ENCODE assay signal across 35 cellular contexts in the genomic region with DNA sequence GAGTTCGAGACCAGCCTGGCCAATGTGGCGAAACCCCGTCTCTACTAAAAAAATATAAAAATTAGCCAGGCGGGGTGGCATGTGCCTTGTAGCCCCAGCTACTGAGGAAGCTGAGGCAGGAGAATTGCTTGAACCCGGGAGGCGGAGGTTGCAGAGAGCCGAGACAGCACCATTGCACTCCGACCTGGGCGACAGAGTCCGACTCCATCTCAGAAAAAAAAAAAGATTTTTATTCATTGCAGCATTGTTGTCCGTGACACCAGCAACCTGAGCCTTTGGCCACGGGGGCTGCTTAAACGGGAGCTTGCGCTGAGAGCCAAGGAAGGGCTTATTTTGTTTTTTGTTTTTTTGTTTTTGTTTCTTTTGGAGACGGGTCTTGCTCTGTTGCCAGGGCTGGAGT. TPM values are rescaled to one million over a fixed set of nuclear protein-coding genes. Genes with fewer than 3 reads are reported as not detected.
"Had no signal": no experiment of that assay in that cellular context is flagged by ENCODE, and none has a peak within 500 bp of the region (broad histone marks: within the 10 kb centered on the region; RNA-seq: fewer than 3 reads in every experiment).

No MANE protein-coding gene starts in this region.

- H3K27ac ChIP-seq: epithelial cell of prostate, esophagus squamous epithelium, gastrocnemius medialis, heart right ventricle, left lung, lower lobe of right lung had no signal

- FAIRE-seq: colon, endometrium, islet of Langerhans, keratinocyte had no signal

- ATAC-seq: effector memory CD8-positive, alpha-beta T cell; esophagus mucosa; gastrocnemius medialis; heart right ventricle; left cardiac atrium; left lung; lower lobe of right lung; mucosa of descending colon had no signal

- DNase-seq: cortex of kidney; effector CD8-positive, alpha-beta T cell; effector memory CD8-positive, alpha-beta T cell; endodermal cell; erythroblast; esophagus squamous epithelium; foreskin fibroblast; foreskin melanocyte; gastrocnemius medialis; glutamatergic neuron; head of caudate nucleus; hippocampal formation; left cardiac atrium; left ventricle myocardium superior; lower lobe of right lung; mesenchymal stem cell; mucosa of descending colon; naive B cell had no signal

- H3K9me3 ChIP-seq: esophagus squamous epithelium, gastrocnemius medialis, heart right ventricle, left lung, lower lobe of right lung, mucosa of descending colon had no signal

- H3K9me3 Mint-ChIP-seq: dendritic cell treated with granulocyte-macrophage colony-stimulating factor and Interleukin-4, amounts not matched to agents 40 ng/mL and 50 ng/mL, for 4 days; effector memory CD8-positive, alpha-beta T cell; endodermal cell; mesothelial cell of epicardium; naive B cell had no signal

- H3K4me3 Mint-ChIP-seq: dendritic cell treated with granulocyte-macrophage colony-stimulating factor and Interleukin-4, amounts not matched to agents 40 ng/mL and 50 ng/mL, for 4 days; effector memory CD8-positive, alpha-beta T cell; endodermal cell; mesothelial cell of epicardium; naive B cell had no signal

- H3K27me3 ChIP-seq: esophagus squamous epithelium, gastrocnemius medialis, heart right ventricle, left lung had no signal

- H3K27ac Mint-ChIP-seq: dendritic cell treated with granulocyte-macrophage colony-stimulating factor and Interleukin-4, amounts not matched to agents 40 ng/mL and 50 ng/mL, for 4 days; endodermal cell; mesothelial cell of epicardium had no signal

- H3K4me1 Mint-ChIP-seq: endodermal cell had no signal

- H3K36me3 Mint-ChIP-seq: naive B cell had no signal

- H3K27me3 Mint-ChIP-seq: dendritic cell treated with granulocyte-macrophage colony-stimulating factor and Interleukin-4, amounts not matched to agents 40 ng/mL and 50 ng/mL, for 4 days; effector memory CD8-positive, alpha-beta T cell; naive B cell had no signal

- H3K4me3 ChIP-seq: esophagus squamous epithelium, gastrocnemius medialis, heart right ventricle, left lung, lower lobe of right lung, mucosa of descending colon had no signal

RNA-seq across cellular contexts. Expression of gene COL20A1, which starts 13.1 kb away (rescaled TPM):
- total RNA-seq: dermis microvascular lymphatic vessel endothelial cell, esophagus mucosa, esophagus squamous epithelium, glomerular endothelial cell, kidney epithelial cell, left cardiac atrium, left lung, left ventricle myocardium superior, lower leg skin, lower lobe of right lung, mesenteric fat pad, mucosa of descending colon had no signal
- polyA plus RNA-seq: heart right ventricle, keratinocyte had no signal

RNA-seq across cellular contexts. Expression of gene NKAIN4, which starts 25.7 kb away (rescaled TPM):
- total RNA-seq: dermis microvascular lymphatic vessel endothelial cell, esophagus mucosa, esophagus squamous epithelium, gastrocnemius medialis, heart right ventricle, left cardiac atrium, left ventricle myocardium superior, lower lobe of right lung, lung microvascular endothelial cell, mesenteric fat pad, myocyte had no signal
- polyA plus RNA-seq: keratinocyte had no signal

RNA-seq across cellular contexts. Expression of gene BIRC7, which starts 44.2 kb away (rescaled TPM):
- total RNA-seq: dermis microvascular lymphatic vessel endothelial cell, endodermal cell, esophagus mucosa, gastrocnemius medialis, left ventricle myocardium superior, lung microvascular endothelial cell, myocyte had no signal
- polyA plus RNA-seq: heart right ventricle, keratinocyte had no signal
